Comparison of ENCODE assay signal across 19 cellular contexts in genomic region chr4:39285853-39286252, GRCh38.
DNase-seq lines count a peak whose midpoint lies in the region; ATAC-seq and TF ChIP-seq lines count a peak whose summit lies in the region.
"Had no signal": no experiment of that assay in that cellular context is flagged by ENCODE, and none has a peak within 500 bp of the region (broad histone marks: within the 10 kb centered on the region; RNA-seq: fewer than 3 reads in every experiment).

No MANE protein-coding gene starts in this region.

- H3K4ac ChIP-seq in H9 (ENCODE audit: low read depth, low read length) = no peak overlapping the region

- H2AK5ac ChIP-seq in H9 (ENCODE audit: insufficient read length, low read length) = no peak overlapping the region

- H3K27ac Mint-ChIP-seq in activated CD8-positive, alpha-beta T cell treated with anti-CD3 and anti-CD28 coated beads for 36 hours = peak overlapping the region; percentile 8
- H3K27ac Mint-ChIP-seq in activated CD8-positive, alpha-beta T cell treated with anti-CD3 and anti-CD28 coated beads, Interleukin-2, amount 10 ng/mL, durations not matched to agents 7 days and 5 days = no peak overlapping the region
- peak overlapping the region; percentile 2 to 25 (median 4); a peak in 4 of 7 replicates for H3K27ac Mint-ChIP-seq in H9
- peak overlapping the region; percentile 1 for H3K27ac Mint-ChIP-seq in stimulated activated effector memory CD8-positive, alpha-beta T cell treated with anti-CD3 and anti-CD28 coated beads, Interleukin-12 subunit alpha, Interleukin-12 subunit beta, amount 100 ng/mL, for 72 hours
- H3K27ac Mint-ChIP-seq in naive thymus-derived CD8-positive, alpha-beta T cell = peak overlapping the region in 1 of 10 donors; percentile 38

- H3K23ac ChIP-seq in H9 (ENCODE audit: insufficient read length, low read depth, low read length) = no peak overlapping the region

- TF ChIP-seq POLR2A in body of pancreas (IDR thresholded peaks at IDR 0.05) = no peak

- H3K4me2 ChIP-seq in H9 (ENCODE audit: insufficient read depth, insufficient read length, low read length) = no peak overlapping the region

- DNase-seq in activated CD8-positive, alpha-beta T cell treated with anti-CD3 and anti-CD28 coated beads for 36 hours = no peak
- no peak for DNase-seq in activated CD8-positive, alpha-beta T cell treated with anti-CD3 and anti-CD28 coated beads, Interleukin-2, amount 10 ng/mL, durations not matched to agents 7 days and 5 days
- DNase-seq in H9 (no peak), choroid plexus epithelial cell (ENCODE audit: low read depth) (peak; percentile 8), AML-193 (lab: John Stamatoyannopoulos, UW) (no peak), body of pancreas (no peak)
- DNase-seq in stimulated activated effector memory CD8-positive, alpha-beta T cell treated with anti-CD3 and anti-CD28 coated beads, Interleukin-12 subunit alpha, Interleukin-12 subunit beta, amount 100 ng/mL, for 72 hours (ENCODE audit: low spot score in 2 of 2) = no peak
- no peak for DNase-seq in naive thymus-derived CD8-positive, alpha-beta T cell
- DNase-seq: C1 segment of cervical spinal cord, DMS 273 treated with DMSO at 0.1 percent for 48 hours, GOT3, KBM-7, NCI-H1436, NCI-H2029 treated with DMSO at 0.1 percent for 48 hours, NCI-H2171 treated with DMSO at 0.1 percent for 48 hours, NCI-H446 treated with DMSO at 0.1 percent for 48 hours, NCI-H748 treated with DMSO at 0.1 percent for 48 hours, OCI-M1, RPMI8226 had no signal

- no peak overlapping the region for H2BK15ac ChIP-seq in H9 (ENCODE audit: low read depth, low read length)

- H3K4me3 Mint-ChIP-seq in activated CD8-positive, alpha-beta T cell treated with anti-CD3 and anti-CD28 coated beads for 36 hours = no peak overlapping the region
- H3K4me3 Mint-ChIP-seq in activated CD8-positive, alpha-beta T cell treated with anti-CD3 and anti-CD28 coated beads, Interleukin-2, amount 10 ng/mL, durations not matched to agents 7 days and 5 days = no peak overlapping the region
- no peak overlapping the region for H3K4me3 Mint-ChIP-seq in H9
- H3K4me3 Mint-ChIP-seq in stimulated activated effector memory CD8-positive, alpha-beta T cell treated with anti-CD3 and anti-CD28 coated beads, Interleukin-12 subunit alpha, Interleukin-12 subunit beta, amount 100 ng/mL, for 72 hours = no peak overlapping the region
- H3K4me3 Mint-ChIP-seq in naive thymus-derived CD8-positive, alpha-beta T cell = no peak overlapping the region

- H4K5ac ChIP-seq in H9 (ENCODE audit: insufficient read length, low read depth, low read length) = no peak overlapping the region

- H3K9me3 Mint-ChIP-seq in activated CD8-positive, alpha-beta T cell treated with anti-CD3 and anti-CD28 coated beads for 36 hours = no peaks in the 10 kb centered on the region
- no peaks in the 10 kb centered on the region for H3K9me3 Mint-ChIP-seq in activated CD8-positive, alpha-beta T cell treated with anti-CD3 and anti-CD28 coated beads, Interleukin-2, amount 10 ng/mL, durations not matched to agents 7 days and 5 days (ENCODE audit: insufficient read depth)
- no peaks in the 10 kb centered on the region for H3K9me3 Mint-ChIP-seq in H9
- H3K9me3 Mint-ChIP-seq in stimulated activated effector memory CD8-positive, alpha-beta T cell treated with anti-CD3 and anti-CD28 coated beads, Interleukin-12 subunit alpha, Interleukin-12 subunit beta, amount 100 ng/mL, for 72 hours = no peaks in the 10 kb centered on the region
- H3K9me3 Mint-ChIP-seq in naive thymus-derived CD8-positive, alpha-beta T cell = no peaks in the 10 kb centered on the region

- CTCF ChIA-PET in activated CD8-positive, alpha-beta T cell treated with anti-CD3 and anti-CD28 coated beads for 36 hours (lab: Charles Lee) = interaction anchor here (1.1 kb wide), 1 partner anchor 60 kb away, joined by 3 read pairs; no protein-coding TSS in a partner anchor
- CTCF ChIA-PET in activated CD8-positive, alpha-beta T cell treated with anti-CD3 and anti-CD28 coated beads, Interleukin-2, amount 10 ng/mL, durations not matched to agents 7 days and 5 days (lab: Charles Lee) = interaction anchor here (1.0 kb wide), 1 partner anchor 31 kb away, joined by 3 read pairs; no protein-coding TSS in a partner anchor

- H2BK120ac ChIP-seq in H9 (ENCODE audit: low read depth, low read length, poor library complexity, severe bottlenecking) = no peak overlapping the region

- H3K27me3 Mint-ChIP-seq in activated CD8-positive, alpha-beta T cell treated with anti-CD3 and anti-CD28 coated beads for 36 hours = no peaks in the 10 kb centered on the region
- H3K27me3 Mint-ChIP-seq in activated CD8-positive, alpha-beta T cell treated with anti-CD3 and anti-CD28 coated beads, Interleukin-2, amount 10 ng/mL, durations not matched to agents 7 days and 5 days (ENCODE audit: low read depth) = no peaks in the 10 kb centered on the region
- no peaks in the 10 kb centered on the region for H3K27me3 Mint-ChIP-seq in H9 (ENCODE audit: low read depth)
- H3K27me3 Mint-ChIP-seq in naive thymus-derived CD8-positive, alpha-beta T cell = no peaks in the 10 kb centered on the region

- intact Hi-C loops in activated CD8-positive, alpha-beta T cell treated with anti-CD3 and anti-CD28 coated beads for 36 hours (cut with micrococcal nuclease) = no loop called here
- intact Hi-C loops in body of pancreas (cut with DNase I) = no loop called here

- H3K27ac ChIP-seq in H9 (ENCODE audit: insufficient read length, low read depth, low read length) (no peak overlapping the region), body of pancreas (no peak overlapping the region)

- POLR2A ChIA-PET in activated CD8-positive, alpha-beta T cell treated with anti-CD3 and anti-CD28 coated beads for 36 hours (lab: Charles Lee) = no interaction called here
- POLR2A ChIA-PET in activated CD8-positive, alpha-beta T cell treated with anti-CD3 and anti-CD28 coated beads, Interleukin-2, amount 10 ng/mL, durations not matched to agents 7 days and 5 days (lab: Charles Lee) = interaction anchor here (1.0 to 1.2 kb wide), 2 partner anchors 10 to 80 kb away, joined by 3 read pairs; partner anchors contain the start of gene RFC1
- POLR2A ChIA-PET in naive thymus-derived CD8-positive, alpha-beta T cell (lab: Charles Lee) = interaction anchor here (0.6 kb wide), 1 partner anchor 145 kb away, joined by 3 read pairs; no protein-coding TSS in a partner anchor

- H3K79me2 ChIP-seq in H9 (ENCODE audit: insufficient read depth, low read length) = no peaks in the 10 kb centered on the region

- no peak overlapping the region for H2BK5ac ChIP-seq in H9 (ENCODE audit: insufficient read length, low read length)

- H3K27me3 ChIP-seq in H9 (ENCODE audit: insufficient read depth, low read length) = no peaks in the 10 kb centered on the region
- no peaks in the 10 kb centered on the region for H3K27me3 ChIP-seq in body of pancreas

- H3K4me3 ChIP-seq in choroid plexus epithelial cell (ENCODE audit: low read depth, low read length) = no peak overlapping the region
- H3K4me3 ChIP-seq in body of pancreas = no peak overlapping the region

- H3K14ac ChIP-seq in H9 (ENCODE audit: insufficient read depth, low read length) = no peak overlapping the region

- no peaks in the 10 kb centered on the region for H3K9me3 ChIP-seq in H9 (ENCODE audit: control insufficient read depth, low read depth, low read length)
- no peaks in the 10 kb centered on the region for H3K9me3 ChIP-seq in body of pancreas

- H4K20me1 ChIP-seq in H9 (ENCODE audit: control insufficient read depth, insufficient read depth, insufficient read length) = no peaks in the 10 kb centered on the region

- H3K36me3 Mint-ChIP-seq in activated CD8-positive, alpha-beta T cell treated with anti-CD3 and anti-CD28 coated beads for 36 hours (ENCODE audit: low read depth) = peaks cover 51% of the 10 kb centered on the region
- peaks cover 52% of the 10 kb centered on the region for H3K36me3 Mint-ChIP-seq in activated CD8-positive, alpha-beta T cell treated with anti-CD3 and anti-CD28 coated beads, Interleukin-2, amount 10 ng/mL, durations not matched to agents 7 days and 5 days (ENCODE audit: low read depth)
- H3K36me3 Mint-ChIP-seq in H9 (ENCODE audit: insufficient read depth in 1 of 3, low read depth in 3 of 3) = peaks cover 19 to 49% (median 41%) of the 10 kb centered on the region in 3 experiments
- peaks cover 73% of the 10 kb centered on the region for H3K36me3 Mint-ChIP-seq in stimulated activated effector memory CD8-positive, alpha-beta T cell treated with anti-CD3 and anti-CD28 coated beads, Interleukin-12 subunit alpha, Interleukin-12 subunit beta, amount 100 ng/mL, for 72 hours
- peaks cover 8 to 57% (median 25%) of the 10 kb centered on the region in 3 donors for H3K36me3 Mint-ChIP-seq in naive thymus-derived CD8-positive, alpha-beta T cell

- H3K36me3 ChIP-seq in body of pancreas (replicated peaks in 1 of 2; ENCODE audit: insufficient read depth in 1 of 2, low read depth in 2 of 2) = peaks cover 7 to 10% of the 10 kb centered on the region in 2 donors

- H3K4me1 Mint-ChIP-seq in activated CD8-positive, alpha-beta T cell treated with anti-CD3 and anti-CD28 coated beads for 36 hours (ENCODE audit: low read depth) = no peaks in the 10 kb centered on the region
- peaks cover 4% of the 10 kb centered on the region for H3K4me1 Mint-ChIP-seq in activated CD8-positive, alpha-beta T cell treated with anti-CD3 and anti-CD28 coated beads, Interleukin-2, amount 10 ng/mL, durations not matched to agents 7 days and 5 days (ENCODE audit: low read depth)
- peaks cover 5 to 10% of the 10 kb centered on the region in 2 experiments for H3K4me1 Mint-ChIP-seq in H9
- H3K4me1 Mint-ChIP-seq in stimulated activated effector memory CD8-positive, alpha-beta T cell treated with anti-CD3 and anti-CD28 coated beads, Interleukin-12 subunit alpha, Interleukin-12 subunit beta, amount 100 ng/mL, for 72 hours = peaks cover 6% of the 10 kb centered on the region
- no peaks in the 10 kb centered on the region for H3K4me1 Mint-ChIP-seq in naive thymus-derived CD8-positive, alpha-beta T cell

- WGBS in H9 (ENCODE audit: extremely low coverage, insufficient read length, low lambda C conversion rate) = no CpG with 5 or more reads among the region's 2 CpGs
- 87% methylated on average over 2 of the region's 2 CpGs for WGBS in body of pancreas, 2 donors

- no peak for ATAC-seq in activated CD8-positive, alpha-beta T cell treated with anti-CD3 and anti-CD28 coated beads for 36 hours
- no peak for ATAC-seq in activated CD8-positive, alpha-beta T cell treated with anti-CD3 and anti-CD28 coated beads, Interleukin-2, amount 10 ng/mL, durations not matched to agents 7 days and 5 days
- ATAC-seq in stimulated activated effector memory CD8-positive, alpha-beta T cell treated with anti-CD3 and anti-CD28 coated beads, Interleukin-12 subunit alpha, Interleukin-12 subunit beta, amount 100 ng/mL, for 72 hours = no peak
- ATAC-seq in body of pancreas = no peak
- no peak for ATAC-seq in naive thymus-derived CD8-positive, alpha-beta T cell

- H2BK12ac ChIP-seq in H9 (ENCODE audit: insufficient read length, low read depth, low read length) = no peak overlapping the region

- H3K9ac ChIP-seq in H9 (ENCODE audit: extremely low read depth, insufficient read length, low read length) = no peak overlapping the region

- no peak overlapping the region for H3T11ph ChIP-seq in H9 (ENCODE audit: low read length)

- H4K8ac ChIP-seq in H9 (replicated peaks; ENCODE audit: insufficient read length, low read depth, low read length) = no peak overlapping the region

- no peak overlapping the region for H3K56ac ChIP-seq in H9 (ENCODE audit: insufficient read length, low read depth, low read length)

- H3K23me2 ChIP-seq in H9 (ENCODE audit: insufficient read length, low read depth, low read length, poor library complexity, severe bottlenecking) = no peaks in the 10 kb centered on the region

- no peak overlapping the region for H3K18ac ChIP-seq in H9 (ENCODE audit: insufficient read length, low read depth, low read length)

- H3K79me1 ChIP-seq in H9 (ENCODE audit: insufficient read depth, low read depth, low read length, poor library complexity, severe bottlenecking) = no peaks in the 10 kb centered on the region

- H4K91ac ChIP-seq in H9 (ENCODE audit: insufficient read length, low read depth, low read length) = no peak overlapping the region

- 0 out of 2 replicates have a peak, but pooled peaks cover 2% of the 10 kb centered on the region for H3K4me1 ChIP-seq in H9 (ENCODE audit: insufficient read depth, low read length)
- no peaks in the 10 kb centered on the region for H3K4me1 ChIP-seq in body of pancreas

- H2AFZ ChIP-seq in H9 (ENCODE audit: low read length) = no peak overlapping the region

- no peak overlapping the region for H2BK20ac ChIP-seq in H9 (ENCODE audit: low read depth, low read length, poor library complexity, severe bottlenecking)

- no peak for TF ChIP-seq CTCF in activated CD8-positive, alpha-beta T cell treated with anti-CD3 and anti-CD28 coated beads for 36 hours (IDR thresholded peaks at IDR 0.05)
- no peak for TF ChIP-seq CTCF in H9 (conservative IDR thresholded peaks at IDR 0.05)
- TF ChIP-seq CTCF in choroid plexus epithelial cell (conservative IDR thresholded peaks at IDR 0.05; ENCODE audit: low read depth, low read length) = no peak
- TF ChIP-seq CTCF in body of pancreas (IDR thresholded peaks at IDR 0.05) = no peak
